ENCODE assay signal across 34 cellular contexts in the genomic region with DNA sequence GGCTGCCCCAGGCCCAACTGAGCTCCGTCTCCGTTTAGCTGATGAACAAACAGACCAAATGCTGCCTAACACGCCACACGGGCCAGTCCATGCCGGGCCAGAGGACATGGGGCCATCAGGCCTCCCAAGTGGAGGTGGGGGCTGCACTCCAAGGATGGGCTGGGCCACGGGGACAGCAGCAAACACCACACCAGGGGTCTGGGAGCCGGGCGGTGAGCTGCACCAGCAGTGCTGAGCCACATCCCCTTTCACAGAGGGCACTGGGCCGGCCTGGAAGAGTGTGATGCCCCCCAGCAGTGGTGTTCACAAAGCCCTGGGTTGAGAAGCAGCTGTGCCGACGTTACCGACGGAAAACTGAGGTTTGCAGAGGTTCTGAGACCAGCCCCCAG. TPM values are rescaled to one million over a fixed set of nuclear protein-coding genes. Genes with fewer than 3 reads are reported as not detected.
"Had no signal": no experiment of that assay in that cellular context is flagged by ENCODE, and none has a peak within 500 bp of the region (broad histone marks: within the 10 kb centered on the region; RNA-seq: fewer than 3 reads in every experiment).

No MANE protein-coding gene starts in this region.

- H3K27ac Mint-ChIP-seq: activated CD4-positive, alpha-beta memory T cell treated with anti-CD3 and anti-CD28 coated beads, Interleukin-2, amount 10 ng/mL, durations not matched to agents 7 days and 5 days; activated CD4-positive, alpha-beta T cell treated with anti-CD3 and anti-CD28 coated beads, Interleukin-2, amount 10 ng/mL, durations not matched to agents 7 days and 5 days; activated naive CD4-positive, alpha-beta T cell treated with anti-CD3 and anti-CD28 coated beads, Interleukin-2, amount 50 U/mL, for 24 hours; activated naive CD8-positive, alpha-beta T cell treated with anti-CD3 and anti-CD28 coated beads, Interleukin-2, amount 50 U/mL, for 24 hours; activated T-helper 17 cell treated with anti-CD3 and anti-CD28 coated beads, Interleukin-2, amount 50 U/mL, for 72 hours; naive thymus-derived CD8-positive, alpha-beta T cell; progenitor cell of endocrine pancreas; stimulated activated effector memory CD8-positive, alpha-beta T cell treated with anti-CD3 and anti-CD28 coated beads, Interleukin-12 subunit alpha, Interleukin-12 subunit beta, amount 100 ng/mL, for 72 hours; stimulated activated naive CD8-positive, alpha-beta T cell treated with anti-CD3 and anti-CD28 coated beads, Interleukin-15, Interleukin-2, amounts not matched to agents 100 ng/mL and 50 ng/mL, for 24 hours; WTC11 had no signal

- H3K4me3 ChIP-seq: gastrocnemius medialis, hepatocyte, ovary, sigmoid colon, upper lobe of right lung had no signal

- H3K9me3 ChIP-seq: gastrocnemius medialis, ovary, sigmoid colon, upper lobe of right lung had no signal

- H3K4me2 ChIP-seq: hepatocyte had no signal

- H3K36me3 Mint-ChIP-seq: activated naive CD4-positive, alpha-beta T cell treated with anti-CD3 and anti-CD28 coated beads, Interleukin-2, amount 50 U/mL, for 24 hours; naive thymus-derived CD8-positive, alpha-beta T cell; stimulated activated effector memory CD8-positive, alpha-beta T cell treated with anti-CD3 and anti-CD28 coated beads, Interleukin-12 subunit alpha, Interleukin-12 subunit beta, amount 100 ng/mL, for 72 hours; WTC11 had no signal

- H3K36me3 ChIP-seq: gastrocnemius medialis, ovary, sigmoid colon, upper lobe of right lung had no signal

- H3K9me3 Mint-ChIP-seq: activated CD4-positive, alpha-beta memory T cell treated with anti-CD3 and anti-CD28 coated beads, Interleukin-2, amount 10 ng/mL, durations not matched to agents 7 days and 5 days; activated CD4-positive, alpha-beta T cell treated with anti-CD3 and anti-CD28 coated beads, Interleukin-2, amount 10 ng/mL, durations not matched to agents 7 days and 5 days; activated naive CD4-positive, alpha-beta T cell treated with anti-CD3 and anti-CD28 coated beads, Interleukin-2, amount 50 U/mL, for 24 hours; activated naive CD8-positive, alpha-beta T cell treated with anti-CD3 and anti-CD28 coated beads, Interleukin-2, amount 50 U/mL, for 24 hours; activated T-cell treated with anti-CD3 and anti-CD28 coated beads, Interleukin-2, amount 50 U/mL, for 4 hours; activated T-helper 17 cell treated with anti-CD3 and anti-CD28 coated beads, Interleukin-2, amount 50 U/mL, for 72 hours; central memory CD8-positive, alpha-beta T cell; naive thymus-derived CD8-positive, alpha-beta T cell; stimulated activated effector memory CD8-positive, alpha-beta T cell treated with anti-CD3 and anti-CD28 coated beads, Interleukin-12 subunit alpha, Interleukin-12 subunit beta, amount 100 ng/mL, for 72 hours; stimulated activated naive CD8-positive, alpha-beta T cell treated with anti-CD3 and anti-CD28 coated beads, Interleukin-15, Interleukin-2, amounts not matched to agents 100 ng/mL and 50 ng/mL, for 24 hours; WTC11 had no signal

- DNase-seq: activated CD4-positive, alpha-beta memory T cell treated with anti-CD3 and anti-CD28 coated beads, Interleukin-2, amount 10 ng/mL, durations not matched to agents 7 days and 5 days; activated CD4-positive, alpha-beta T cell treated with anti-CD3 and anti-CD28 coated beads for 1 hour; activated CD4-positive, alpha-beta T cell treated with anti-CD3 and anti-CD28 coated beads, Interleukin-2, amount 10 ng/mL, durations not matched to agents 7 days and 5 days; activated CD8-positive, alpha-beta memory T cell treated with anti-CD3 and anti-CD28 coated beads, Interleukin-2, amount 50 U/mL, for 48 hours; activated gamma-delta T cell treated with Interleukin-2 at 50 U/mL for 16 hours; activated naive CD8-positive, alpha-beta T cell treated with anti-CD3 and anti-CD28 coated beads, Interleukin-2, amount 50 U/mL, for 24 hours; activated T-cell treated with anti-CD3 and anti-CD28 coated beads, Interleukin-2, amount 50 U/mL, for 4 hours; amygdala; effector memory CD4-positive, alpha-beta T cell; erythroblast; gastrocnemius medialis; kidney; left colon; midbrain; naive thymus-derived CD8-positive, alpha-beta T cell; ovary; sigmoid colon; small intestine; stimulated activated CD4-positive, alpha-beta T cell treated with anti-CD3 and anti-CD28 coated beads, Interleukin-4, amount 100 ng/mL, for 24 hours; T-helper 2 cell; upper lobe of right lung had no signal

- H3K79me2 ChIP-seq: hepatocyte had no signal

- FAIRE-seq: bronchial epithelial cell, colon, kidney, small intestine had no signal

- H3K4me1 Mint-ChIP-seq: activated CD4-positive, alpha-beta memory T cell treated with anti-CD3 and anti-CD28 coated beads, Interleukin-2, amount 10 ng/mL, durations not matched to agents 7 days and 5 days; activated CD4-positive, alpha-beta T cell treated with anti-CD3 and anti-CD28 coated beads, Interleukin-2, amount 10 ng/mL, durations not matched to agents 7 days and 5 days; activated T-helper 17 cell treated with anti-CD3 and anti-CD28 coated beads, Interleukin-2, amount 50 U/mL, for 72 hours had no signal

- H3K4me3 Mint-ChIP-seq: activated CD4-positive, alpha-beta memory T cell treated with anti-CD3 and anti-CD28 coated beads, Interleukin-2, amount 10 ng/mL, durations not matched to agents 7 days and 5 days; activated CD4-positive, alpha-beta T cell treated with anti-CD3 and anti-CD28 coated beads, Interleukin-2, amount 10 ng/mL, durations not matched to agents 7 days and 5 days; activated naive CD4-positive, alpha-beta T cell treated with anti-CD3 and anti-CD28 coated beads, Interleukin-2, amount 50 U/mL, for 24 hours; activated naive CD8-positive, alpha-beta T cell treated with anti-CD3 and anti-CD28 coated beads, Interleukin-2, amount 50 U/mL, for 24 hours; activated T-helper 17 cell treated with anti-CD3 and anti-CD28 coated beads, Interleukin-2, amount 50 U/mL, for 72 hours; stimulated activated effector memory CD8-positive, alpha-beta T cell treated with anti-CD3 and anti-CD28 coated beads, Interleukin-12 subunit alpha, Interleukin-12 subunit beta, amount 100 ng/mL, for 72 hours; stimulated activated naive CD8-positive, alpha-beta T cell treated with anti-CD3 and anti-CD28 coated beads, Interleukin-15, Interleukin-2, amounts not matched to agents 100 ng/mL and 50 ng/mL, for 24 hours had no signal

- H2AFZ ChIP-seq: hepatocyte had no signal

- H3K27ac ChIP-seq: gastrocnemius medialis, hepatocyte, ovary, sigmoid colon, upper lobe of right lung had no signal

RNA-seq across cellular contexts. Expression of a gene that starts 2.7 kb away (rescaled TPM):
- total RNA-seq: activated CD4-positive, alpha-beta memory T cell treated with anti-CD3 and anti-CD28 coated beads, Interleukin-2, amount 10 ng/mL, durations not matched to agents 7 days and 5 days; activated T-cell treated with anti-CD3 and anti-CD28 coated beads, Interleukin-2, amount 50 U/mL, for 4 hours; bronchial epithelial cell; dermis microvascular lymphatic vessel endothelial cell; gastrocnemius medialis; liver; ovary; subcutaneous adipose tissue; upper lobe of right lung had no signal
- polyA plus RNA-seq: liver; naive thymus-derived CD8-positive, alpha-beta T cell; ovary had no signal

RNA-seq across cellular contexts. Expression of a gene that starts 29.2 kb away (rescaled TPM):
- total RNA-seq: subcutaneous adipose tissue had no signal
- polyA plus RNA-seq: naive thymus-derived CD8-positive, alpha-beta T cell had no signal
